8 cellular contexts compared by ENCODE assay signal in the genomic region with DNA sequence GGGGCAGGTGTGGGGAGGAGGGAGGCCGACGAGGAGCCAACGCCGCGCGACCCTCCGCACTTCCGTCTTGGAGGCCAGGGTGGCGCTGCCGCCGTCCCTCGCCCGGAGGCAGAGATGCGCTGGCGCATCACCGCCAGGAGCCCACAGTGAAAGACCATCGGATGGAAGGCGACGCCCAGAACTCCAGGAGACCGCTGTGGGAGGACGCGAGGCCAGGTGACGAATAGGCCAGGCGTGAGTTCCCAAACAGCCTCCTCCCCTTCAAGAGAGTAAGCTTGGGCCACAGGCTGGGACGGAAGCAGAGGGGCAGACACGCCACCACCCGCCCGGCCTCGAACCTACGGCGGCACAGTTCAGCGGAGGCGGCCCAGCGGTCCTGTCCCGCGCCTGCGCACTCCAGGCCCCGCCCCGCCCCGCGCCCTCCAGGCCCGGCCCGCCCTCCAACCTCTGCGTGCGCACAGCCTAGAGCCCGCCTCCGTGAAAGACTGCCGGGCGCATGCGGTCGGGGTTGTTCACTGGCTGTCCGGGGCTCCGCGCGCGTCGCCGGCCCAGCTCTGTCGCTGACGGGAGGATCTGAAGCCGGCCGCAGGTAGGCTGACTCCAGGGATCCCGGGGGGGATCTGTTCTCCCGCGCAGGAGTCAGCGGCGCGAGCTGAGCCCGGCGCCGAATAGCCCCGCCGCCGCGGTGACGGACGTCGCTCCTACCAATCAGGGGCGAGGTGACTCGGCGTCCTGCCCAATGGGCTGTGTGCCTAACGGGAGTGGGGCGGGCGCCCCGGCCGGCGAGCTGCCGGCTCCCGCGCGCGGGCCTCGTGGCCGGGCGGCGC. TPM values are rescaled to one million over a fixed set of nuclear protein-coding genes. Genes with fewer than 3 reads are reported as not detected.
A peak's percentile ranks its signal among the peaks of the same experiment; 100 is the strongest.
DNase-seq lines count a peak whose midpoint lies in the region; ATAC-seq lines count a peak whose summit lies in the region.

A gene with protein sequence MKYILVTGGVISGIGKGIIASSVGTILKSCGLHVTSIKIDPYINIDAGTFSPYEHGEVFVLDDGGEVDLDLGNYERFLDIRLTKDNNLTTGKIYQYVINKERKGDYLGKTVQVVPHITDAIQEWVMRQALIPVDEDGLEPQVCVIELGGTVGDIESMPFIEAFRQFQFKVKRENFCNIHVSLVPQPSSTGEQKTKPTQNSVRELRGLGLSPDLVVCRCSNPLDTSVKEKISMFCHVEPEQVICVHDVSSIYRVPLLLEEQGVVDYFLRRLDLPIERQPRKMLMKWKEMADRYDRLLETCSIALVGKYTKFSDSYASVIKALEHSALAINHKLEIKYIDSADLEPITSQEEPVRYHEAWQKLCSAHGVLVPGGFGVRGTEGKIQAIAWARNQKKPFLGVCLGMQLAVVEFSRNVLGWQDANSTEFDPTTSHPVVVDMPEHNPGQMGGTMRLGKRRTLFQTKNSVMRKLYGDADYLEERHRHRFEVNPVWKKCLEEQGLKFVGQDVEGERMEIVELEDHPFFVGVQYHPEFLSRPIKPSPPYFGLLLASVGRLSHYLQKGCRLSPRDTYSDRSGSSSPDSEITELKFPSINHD (plus strand): TSS at position 456 of the 827 bp plus-strand sequence. CDS start 3,595 bp downstream, outside the sequence.

- DNase-seq in Caki2 (ENCODE audit: low read depth): peak; percentile 92
- peak; percentile 88 for DNase-seq in HT1080 (ENCODE audit: low read depth)
- peak; percentile 84 to 92 for DNase-seq in NOMO-1 (lab: John Stamatoyannopoulos, UW; ENCODE audit: unreplicated experiment in 2 of 2)
- DNase-seq in effector memory CD4-positive, alpha-beta T cell: peak; percentile 88 to 91 (median 90)
- peak; percentile 95 for DNase-seq in medulla oblongata (ENCODE audit: extremely low spot score)
- DNase-seq in stimulated activated CD8-positive, alpha-beta memory T cell treated with anti-CD3 and anti-CD28 coated beads, Interleukin-12 subunit alpha, Interleukin-12 subunit beta, amount 100 ng/mL, for 1 hour (ENCODE audit: low read depth): peak; percentile 91

- peak; percentile 81 for ATAC-seq in GM21367 (IDR thresholded peaks at IDR 0.05; ENCODE audit: unreplicated experiment)

- H3K27me3 ChIP-seq in effector memory CD4-positive, alpha-beta T cell (replicated peaks; ENCODE audit: control insufficient read depth, insufficient read depth, low read length, poor library complexity, severe bottlenecking): no peaks in the 10 kb centered on the region

- POLR2A ChIA-PET in activated CD8-positive, alpha-beta memory T cell treated with anti-CD3 and anti-CD28 coated beads for 36 hours (lab: Charles Lee): interaction anchor here (0.6 to 2.0 kb wide), 8 partner anchors 16 to 1129 kb away, joined by 3 to 7 read pairs (median 4); partner anchors contain the start of gene CITED4

- H3K27ac ChIP-seq in effector memory CD4-positive, alpha-beta T cell (ENCODE audit: insufficient read depth, low read length, poor library complexity, severe bottlenecking): peak within 1 kb of the TSS; percentile 95

- CTCF ChIA-PET in activated CD8-positive, alpha-beta memory T cell treated with anti-CD3 and anti-CD28 coated beads for 36 hours (lab: Charles Lee): interaction anchor here (1.0 to 1.7 kb wide), 3 partner anchors 24 to 205 kb away, joined by 3 to 5 read pairs (median 3); no protein-coding TSS in a partner anchor

- in situ Hi-C loops in Caki2 (cut with HindIII; ENCODE audit: low pct_unique_long_range_greater_than_20kb, low sequenced_read_pairs): no loop called here

- H3K9me3 ChIP-seq in effector memory CD4-positive, alpha-beta T cell (ENCODE audit: control insufficient read depth, low read length): no peaks in the 10 kb centered on the region

- H3K4me1 ChIP-seq in effector memory CD4-positive, alpha-beta T cell (ENCODE audit: control insufficient read depth, insufficient read depth, low read length, poor library complexity, severe bottlenecking): peaks cover 7% of the 10 kb centered on the region

- H3K36me3 ChIP-seq in effector memory CD4-positive, alpha-beta T cell (ENCODE audit: control insufficient read depth, insufficient read depth, low read length): peaks cover 5% of the 10 kb centered on the region

- peak within 1 kb of the TSS; percentile 86 for H3K4me3 ChIP-seq in effector memory CD4-positive, alpha-beta T cell (ENCODE audit: insufficient read depth, low read depth, low read length, poor library complexity, severe bottlenecking)

RNA-seq across cellular contexts. Expression of the gene that starts here (rescaled TPM):
- 31.7 and 43.6 TPM in 2 replicates for total RNA-seq in Caki2 (2014; rRNA removed; shearing (Covaris generic); ENCODE audit: low replicate concordance)
- total RNA-seq in HT1080 (2014; rRNA removed; shearing (Covaris generic)): 61.8 and 71.4 TPM in 2 replicates
- polyA plus RNA-seq in HT1080 (2015; cell fraction: cytosol; rRNA removed): 73.2 and 76.1 TPM in 2 replicates
- polyA plus RNA-seq in HT1080 (2015; cell fraction: nucleus; rRNA removed): 148 and 158 TPM in 2 replicates
- total RNA-seq in activated CD8-positive, alpha-beta memory T cell treated with anti-CD3 and anti-CD28 coated beads for 36 hours: 100 to 1,000 TPM; 160 TPM

Comparison
In these comparisons a context has a peak if more than half of its experiments do, and no peak if none do; other contexts are left out.
1. Peak in every context shown above with its lines: DNase-seq, ATAC-seq, H3K4me3 ChIP-seq and H3K27ac ChIP-seq.